16 cellular contexts compared by ENCODE assay signal in genomic region chr12:74906224-74906623, GRCh38.
DNase-seq lines count a peak whose midpoint lies in the region; ATAC-seq and TF ChIP-seq lines count a peak whose summit lies in the region.
"Had no signal": no experiment of that assay in that cellular context is flagged by ENCODE, and none has a peak within 500 bp of the region (broad histone marks: within the 10 kb centered on the region; RNA-seq: fewer than 3 reads in every experiment).

No MANE protein-coding gene starts in this region.

- H3F3A ChIP-seq in PC-3 (ENCODE audit: low read length, unreplicated experiment), result no peaks in the 10 kb centered on the region

- TF ChIP-seq CTCF in BJ (IDR thresholded peaks at IDR 0.05; ENCODE audit: insufficient read depth, low read depth, low read length) (0 out of 2 replicates have a peak, but pooled peaks have one; percentile 2), GM12872 (IDR thresholded peaks at IDR 0.05; ENCODE audit: insufficient read depth, low read depth, low read length) (peak; percentile 17; the same call in 1 of the 3 replicates), PC-3 (conservative IDR thresholded peaks at IDR 0.05; ENCODE audit: low read depth, low read length) (peak; percentile 39; the same call in 1 of the 2 replicates), foreskin keratinocyte (conservative IDR thresholded peaks at IDR 0.05) (peak; percentile 11)

- H3K36me3 ChIP-seq in BJ (ENCODE audit: control insufficient read depth, insufficient read depth, low read length) (no peaks in the 10 kb centered on the region), PC-3 (ENCODE audit: low read depth, low read length) (no peaks in the 10 kb centered on the region)

- H3K9me2 ChIP-seq in PC-3 (replicated peaks; ENCODE audit: low read length), result no peaks in the 10 kb centered on the region

- H3K9me3 ChIP-seq in PC-3 (ENCODE audit: low read length), result no peaks in the 10 kb centered on the region
- H3K9me3 ChIP-seq: testis had no signal

- H3K9me3 Mint-ChIP-seq in T-helper 2 cell treated with Interferon-gamma antibody and Interleukin-4, amounts not matched to agents 5 μg/mL and 100 μg/mL, for 36 hours, result no peaks in the 10 kb centered on the region
- H3K9me3 Mint-ChIP-seq: dendritic cell treated with granulocyte-macrophage colony-stimulating factor and Interleukin-4, amounts not matched to agents 40 ng/mL and 50 ng/mL, for 4 days; naive thymus-derived CD8-positive, alpha-beta T cell had no signal

- H3K4me3 ChIP-seq in BJ (ENCODE audit: low read depth, low read length), result no peak overlapping the region
- no peak overlapping the region for H3K4me3 ChIP-seq in PC-3 (ENCODE audit: low read length)
- H3K4me3 ChIP-seq: testis had no signal

- H3K4me3 Mint-ChIP-seq in T-helper 2 cell treated with Interferon-gamma antibody and Interleukin-4, amounts not matched to agents 5 μg/mL and 100 μg/mL, for 36 hours, result no peak overlapping the region
- H3K4me3 Mint-ChIP-seq: dendritic cell treated with granulocyte-macrophage colony-stimulating factor and Interleukin-4, amounts not matched to agents 40 ng/mL and 50 ng/mL, for 4 days; naive thymus-derived CD8-positive, alpha-beta T cell had no signal

- H3K9ac ChIP-seq in PC-3 (ENCODE audit: low read length), result no peak overlapping the region

- no peaks in the 10 kb centered on the region for H3K27me3 Mint-ChIP-seq in T-helper 2 cell treated with Interferon-gamma antibody and Interleukin-4, amounts not matched to agents 5 μg/mL and 100 μg/mL, for 36 hours (ENCODE audit: low read depth)
- H3K27me3 Mint-ChIP-seq: dendritic cell treated with granulocyte-macrophage colony-stimulating factor and Interleukin-4, amounts not matched to agents 40 ng/mL and 50 ng/mL, for 4 days; naive thymus-derived CD8-positive, alpha-beta T cell had no signal

- no peaks in the 10 kb centered on the region for H3K27me3 ChIP-seq in BJ (ENCODE audit: control insufficient read depth, insufficient read depth, low read length)
- no peaks in the 10 kb centered on the region for H3K27me3 ChIP-seq in PC-3 (ENCODE audit: low read length)
- H3K27me3 ChIP-seq in foreskin keratinocyte, result no peaks in the 10 kb centered on the region
- H3K27me3 ChIP-seq: testis had no signal

- H3K4me1 Mint-ChIP-seq in T-helper 2 cell treated with Interferon-gamma antibody and Interleukin-4, amounts not matched to agents 5 μg/mL and 100 μg/mL, for 36 hours (ENCODE audit: low read depth), result no peaks in the 10 kb centered on the region
- H3K4me1 Mint-ChIP-seq: naive thymus-derived CD8-positive, alpha-beta T cell had no signal

- POLR2A ChIA-PET in BJ (lab: Charles Lee) (no interaction called here), PC-3 (lab: Charles Lee; ENCODE audit: unreplicated experiment) (no interaction called here)

- CTCF ChIA-PET in BJ (lab: Yijun Ruan, JAX), result no interaction called here
- CTCF ChIA-PET in PC-3 (lab: Charles Lee), result no interaction called here

- DNase-seq in BJ (ENCODE audit: low read depth), result no peak
- no peak for DNase-seq in PC-3
- DNase-seq in foreskin keratinocyte, result no peak
- DNase-seq in NCI-H1105 (lab: John Stamatoyannopoulos, UW), result no peak
- no peak for DNase-seq in T-helper 2 cell treated with Interferon-gamma antibody and Interleukin-4, amounts not matched to agents 5 μg/mL and 100 μg/mL, for 36 hours (ENCODE audit: low spot score)
- DNase-seq: activated CD8-positive, alpha-beta memory T cell treated with anti-CD3 and anti-CD28 coated beads for 24 hours; aorta; C1 segment of cervical spinal cord; IMR-90; naive thymus-derived CD8-positive, alpha-beta T cell; NCI-H187; NK-92 treated with Interleukin-12 subunit alpha and Interleukin-12 subunit beta, amount 100 ng/mL, for 24 hours; testis had no signal

- H2AFZ ChIP-seq in PC-3 (ENCODE audit: low read length), result 0 out of 2 replicates have a peak overlapping the region, but pooled peaks have one; percentile 19

- no peaks in the 10 kb centered on the region for H3K36me3 Mint-ChIP-seq in T-helper 2 cell treated with Interferon-gamma antibody and Interleukin-4, amounts not matched to agents 5 μg/mL and 100 μg/mL, for 36 hours (ENCODE audit: low read depth)
- H3K36me3 Mint-ChIP-seq: naive thymus-derived CD8-positive, alpha-beta T cell had no signal

- no peaks in the 10 kb centered on the region for H4K20me1 ChIP-seq in PC-3 (ENCODE audit: low read length)

- intact Hi-C loops in PC-3 (cut with micrococcal nuclease), result no loop called here

- no peaks in the 10 kb centered on the region for H3K79me2 ChIP-seq in PC-3 (ENCODE audit: low read length)

- no TSS peak for BruUV-seq in PC-3 (replicated peaks; lab: Mats Ljungman, UMichigan)

- no peak overlapping the region for H3K4me2 ChIP-seq in PC-3 (ENCODE audit: low read length)

- no peak overlapping the region for H3K27ac Mint-ChIP-seq in T-helper 2 cell treated with Interferon-gamma antibody and Interleukin-4, amounts not matched to agents 5 μg/mL and 100 μg/mL, for 36 hours
- H3K27ac Mint-ChIP-seq: dendritic cell treated with granulocyte-macrophage colony-stimulating factor and Interleukin-4, amounts not matched to agents 40 ng/mL and 50 ng/mL, for 4 days; naive thymus-derived CD8-positive, alpha-beta T cell had no signal

- no peaks in the 10 kb centered on the region for H3K4me1 ChIP-seq in PC-3 (ENCODE audit: insufficient read depth, low read length)
- H3K4me1 ChIP-seq in foreskin keratinocyte, result no peaks in the 10 kb centered on the region
- H3K4me1 ChIP-seq: testis had no signal

- ATAC-seq in PC-3 (no peak), foreskin keratinocyte (no peak), HG02884 (IDR thresholded peaks at IDR 0.05; ENCODE audit: unreplicated experiment) (no peak)
- ATAC-seq: naive thymus-derived CD8-positive, alpha-beta T cell had no signal

- H3K27ac ChIP-seq in PC-3 (ENCODE audit: low read length), result no peak overlapping the region
- H3K27ac ChIP-seq in foreskin keratinocyte, result no peak overlapping the region
- H3K27ac ChIP-seq: testis had no signal
